In genomic region chr2:241202681-241203080, GRCh38 we compare ENCODE assay signal across 26 cellular contexts. TPM values are rescaled to one million over a fixed set of nuclear protein-coding genes. Genes with fewer than 3 reads are reported as not detected.
"Had no signal": no experiment of that assay in that cellular context is flagged by ENCODE, and none has a peak within 500 bp of the region (broad histone marks: within the 10 kb centered on the region; RNA-seq: fewer than 3 reads in every experiment).

No MANE protein-coding gene starts in this region.

- H3K27me3 ChIP-seq: heart left ventricle, hepatocyte, pancreas, tibial nerve, vagina had no signal

- FAIRE-seq: keratinocyte, pancreas had no signal

- H3K27ac ChIP-seq: heart left ventricle, hepatocyte, lower lobe of right lung, pancreas, skin epidermis, tibial nerve, vagina had no signal

- DNase-seq: glutamatergic neuron; kidney glomerular epithelial cell; left cardiac atrium; lower lobe of right lung; mammary epithelial cell; mesenchymal stem cell; naive thymus-derived CD8-positive, alpha-beta T cell; nucleus accumbens; posterior cingulate gyrus; stimulated activated CD4-positive, alpha-beta T cell treated with anti-CD3 and anti-CD28 coated beads, Interleukin-12 subunit alpha, Interleukin-12 subunit beta, amount 100 ng/mL, for 4 hours; stimulated activated CD4-positive, alpha-beta T cell treated with anti-CD3 and anti-CD28 coated beads, Interleukin-15, amount 100 ng/mL, for 24 hours; stimulated activated CD4-positive, alpha-beta T cell treated with anti-CD3 and anti-CD28 coated beads, Interleukin-2, amount 100 ng/mL, for 24 hours; stimulated activated CD4-positive, alpha-beta T cell treated with anti-CD3 and anti-CD28 coated beads, Interleukin-4, amount 100 ng/mL, for 1 hour; stimulated activated naive B cell treated with anti-CD40 and anti-IgM and Interleukin-4, amounts not matched to agents 10 μg/mL and 1 μg/mL and 100 μg/mL, for 72 hours; substantia nigra had no signal

- H2AFZ ChIP-seq: hepatocyte had no signal

- ATAC-seq: heart left ventricle; left cardiac atrium; left lobe of liver; lower lobe of right lung; naive thymus-derived CD8-positive, alpha-beta T cell; pancreas; sciatic nerve; stimulated activated naive B cell treated with anti-CD40 and anti-IgM and Interleukin-4, amounts not matched to agents 10 μg/mL and 1 μg/mL and 100 μg/mL, for 72 hours had no signal

- H3K9me3 ChIP-seq: heart left ventricle, lower lobe of right lung, pancreas, prostate gland, tibial nerve, vagina had no signal

- H3K79me2 ChIP-seq: hepatocyte had no signal

- H3K4me1 ChIP-seq: heart left ventricle, lower lobe of right lung, pancreas, prostate gland, tibial nerve, vagina had no signal

- H3K36me3 ChIP-seq: heart left ventricle, lower lobe of right lung, pancreas, prostate gland, tibial nerve, vagina had no signal

- H3K4me3 ChIP-seq: heart left ventricle, hepatocyte, lower lobe of right lung, pancreas, prostate gland, skin epidermis, tibial nerve, vagina had no signal

- H3K4me2 ChIP-seq: hepatocyte had no signal

RNA-seq across cellular contexts. Expression of gene ANO7, which starts 14.2 kb away (rescaled TPM):
- polyA plus RNA-seq: neural cell had no signal
